In the genomic region with DNA sequence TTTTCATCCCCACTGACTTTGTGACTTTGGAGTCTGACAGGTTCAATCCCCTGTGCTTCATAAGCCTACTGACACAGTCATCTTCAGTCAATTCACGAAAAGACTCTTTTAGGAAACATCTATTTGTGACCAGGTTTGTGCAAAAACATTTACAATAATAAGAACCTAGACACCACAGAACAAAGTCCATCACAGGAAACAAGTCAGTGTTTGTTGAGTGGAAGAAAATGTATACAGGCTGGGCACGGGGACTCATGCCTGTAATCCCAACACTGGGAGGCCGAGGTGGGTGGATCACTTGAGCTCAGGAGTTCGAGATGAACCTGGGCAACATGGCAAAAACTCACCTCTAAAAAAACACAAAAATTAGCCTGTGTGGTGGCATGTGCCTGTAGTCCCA, we compare ENCODE assay signal across 1 cellular context.
TF ChIP-seq lines count a peak whose summit lies in the region.

No MANE protein-coding gene starts in this region.

TF ChIP-seq in HepG2, 621 proteins besides CTCF, POLR2A, EP300 and RAD21 (continued from another document and continues in another):
- TF ChIP-seq, protein P1, sequence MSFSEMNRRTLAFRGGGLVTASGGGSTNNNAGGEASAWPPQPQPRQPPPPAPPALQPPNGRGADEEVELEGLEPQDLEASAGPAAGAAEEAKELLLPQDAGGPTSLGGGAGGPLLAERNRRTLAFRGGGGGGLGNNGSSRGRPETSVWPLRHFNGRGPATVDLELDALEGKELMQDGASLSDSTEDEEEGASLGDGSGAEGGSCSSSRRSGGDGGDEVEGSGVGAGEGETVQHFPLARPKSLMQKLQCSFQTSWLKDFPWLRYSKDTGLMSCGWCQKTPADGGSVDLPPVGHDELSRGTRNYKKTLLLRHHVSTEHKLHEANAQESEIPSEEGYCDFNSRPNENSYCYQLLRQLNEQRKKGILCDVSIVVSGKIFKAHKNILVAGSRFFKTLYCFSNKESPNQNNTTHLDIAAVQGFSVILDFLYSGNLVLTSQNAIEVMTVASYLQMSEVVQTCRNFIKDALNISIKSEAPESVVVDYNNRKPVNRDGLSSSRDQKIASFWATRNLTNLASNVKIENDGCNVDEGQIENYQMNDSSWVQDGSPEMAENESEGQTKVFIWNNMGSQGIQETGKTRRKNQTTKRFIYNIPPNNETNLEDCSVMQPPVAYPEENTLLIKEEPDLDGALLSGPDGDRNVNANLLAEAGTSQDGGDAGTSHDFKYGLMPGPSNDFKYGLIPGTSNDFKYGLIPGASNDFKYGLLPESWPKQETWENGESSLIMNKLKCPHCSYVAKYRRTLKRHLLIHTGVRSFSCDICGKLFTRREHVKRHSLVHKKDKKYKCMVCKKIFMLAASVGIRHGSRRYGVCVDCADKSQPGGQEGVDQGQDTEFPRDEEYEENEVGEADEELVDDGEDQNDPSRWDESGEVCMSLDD (CRISPR knock-in tag; IDR thresholded peaks at IDR 0.05; ENCODE audit: borderline replicate concordance), result no peak
- TF ChIP-seq, protein P2, sequence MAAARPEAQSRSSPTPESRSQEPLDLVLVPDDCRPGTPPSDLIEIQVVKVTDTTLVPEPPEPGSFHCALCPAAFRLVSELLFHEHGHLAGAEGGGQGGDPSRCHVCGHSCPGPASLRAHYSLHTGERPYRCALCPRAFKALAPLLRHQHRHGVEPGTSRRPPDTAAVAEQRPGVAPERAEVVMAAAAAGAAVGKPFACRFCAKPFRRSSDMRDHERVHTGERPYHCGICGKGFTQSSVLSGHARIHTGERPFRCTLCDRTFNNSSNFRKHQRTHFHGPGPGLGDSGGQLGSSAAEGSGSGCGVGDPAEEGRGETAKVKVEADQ (CRISPR knock-in tag; IDR thresholded peaks at IDR 0.05; ENCODE audit: borderline replicate concordance), result no peak
- peak; percentile 59; the same call in 1 of the 2 replicates for TF ChIP-seq PHF21A (CRISPR knock-in tag; IDR thresholded peaks at IDR 0.05)
- TF ChIP-seq, protein P3, sequence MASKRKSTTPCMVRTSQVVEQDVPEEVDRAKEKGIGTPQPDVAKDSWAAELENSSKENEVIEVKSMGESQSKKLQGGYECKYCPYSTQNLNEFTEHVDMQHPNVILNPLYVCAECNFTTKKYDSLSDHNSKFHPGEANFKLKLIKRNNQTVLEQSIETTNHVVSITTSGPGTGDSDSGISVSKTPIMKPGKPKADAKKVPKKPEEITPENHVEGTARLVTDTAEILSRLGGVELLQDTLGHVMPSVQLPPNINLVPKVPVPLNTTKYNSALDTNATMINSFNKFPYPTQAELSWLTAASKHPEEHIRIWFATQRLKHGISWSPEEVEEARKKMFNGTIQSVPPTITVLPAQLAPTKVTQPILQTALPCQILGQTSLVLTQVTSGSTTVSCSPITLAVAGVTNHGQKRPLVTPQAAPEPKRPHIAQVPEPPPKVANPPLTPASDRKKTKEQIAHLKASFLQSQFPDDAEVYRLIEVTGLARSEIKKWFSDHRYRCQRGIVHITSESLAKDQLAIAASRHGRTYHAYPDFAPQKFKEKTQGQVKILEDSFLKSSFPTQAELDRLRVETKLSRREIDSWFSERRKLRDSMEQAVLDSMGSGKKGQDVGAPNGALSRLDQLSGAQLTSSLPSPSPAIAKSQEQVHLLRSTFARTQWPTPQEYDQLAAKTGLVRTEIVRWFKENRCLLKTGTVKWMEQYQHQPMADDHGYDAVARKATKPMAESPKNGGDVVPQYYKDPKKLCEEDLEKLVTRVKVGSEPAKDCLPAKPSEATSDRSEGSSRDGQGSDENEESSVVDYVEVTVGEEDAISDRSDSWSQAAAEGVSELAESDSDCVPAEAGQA (IDR thresholded peaks at IDR 0.05; ENCODE audit: low read depth), result no peak
- TF ChIP-seq, protein P3 (CRISPR knock-in tag; IDR thresholded peaks at IDR 0.05; ENCODE audit: borderline replicate concordance), result no peak
- 0 out of 2 replicates have a peak, but pooled peaks have one; percentile 55 for TF ChIP-seq ADNP (CRISPR knock-in tag; IDR thresholded peaks at IDR 0.05)
- TF ChIP-seq IKZF1 (IDR thresholded peaks at IDR 0.05), result no peak
- no peak for TF ChIP-seq ZNF563 (CRISPR knock-in tag; IDR thresholded peaks at IDR 0.05)
- TF ChIP-seq, protein P4, sequence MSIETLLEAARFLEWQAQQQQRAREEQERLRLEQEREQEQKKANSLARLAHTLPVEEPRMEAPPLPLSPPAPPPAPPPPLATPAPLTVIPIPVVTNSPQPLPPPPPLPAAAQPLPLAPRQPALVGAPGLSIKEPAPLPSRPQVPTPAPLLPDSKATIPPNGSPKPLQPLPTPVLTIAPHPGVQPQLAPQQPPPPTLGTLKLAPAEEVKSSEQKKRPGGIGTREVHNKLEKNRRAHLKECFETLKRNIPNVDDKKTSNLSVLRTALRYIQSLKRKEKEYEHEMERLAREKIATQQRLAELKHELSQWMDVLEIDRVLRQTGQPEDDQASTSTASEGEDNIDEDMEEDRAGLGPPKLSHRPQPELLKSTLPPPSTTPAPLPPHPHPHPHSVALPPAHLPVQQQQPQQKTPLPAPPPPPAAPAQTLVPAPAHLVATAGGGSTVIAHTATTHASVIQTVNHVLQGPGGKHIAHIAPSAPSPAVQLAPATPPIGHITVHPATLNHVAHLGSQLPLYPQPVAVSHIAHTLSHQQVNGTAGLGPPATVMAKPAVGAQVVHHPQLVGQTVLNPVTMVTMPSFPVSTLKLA (IDR thresholded peaks at IDR 0.05), result no peak
- no peak for TF ChIP-seq POLR2AphosphoS2 (IDR thresholded peaks at IDR 0.05; ENCODE audit: low read depth, low read length)
- no peak for TF ChIP-seq ZNF20 (CRISPR knock-in tag; IDR thresholded peaks at IDR 0.05)
- TF ChIP-seq MLLT10 (CRISPR knock-in tag; IDR thresholded peaks at IDR 0.05), result no peak
- TF ChIP-seq ZKSCAN1 (IDR thresholded peaks at IDR 0.05; ENCODE audit: low read length), result no peak
- TF ChIP-seq ZNF776 (CRISPR knock-in tag; IDR thresholded peaks at IDR 0.05), result no peak
- no peak for TF ChIP-seq ZC3H4 (CRISPR knock-in tag; IDR thresholded peaks at IDR 0.05; ENCODE audit: borderline replicate concordance)
- no peak for TF ChIP-seq ZFP1 (CRISPR knock-in tag; IDR thresholded peaks at IDR 0.05)
- TF ChIP-seq ZNF547 (CRISPR knock-in tag; IDR thresholded peaks at IDR 0.05), result no peak
- TF ChIP-seq ZNF10 (CRISPR knock-in tag; IDR thresholded peaks at IDR 0.05; ENCODE audit: borderline replicate concordance, low read depth), result no peak
- peak; percentile 50; the same call in 1 of the 2 replicates for TF ChIP-seq ZNF644 (CRISPR knock-in tag; IDR thresholded peaks at IDR 0.05; ENCODE audit: low read depth)
- no peak for TF ChIP-seq ZFP36 (IDR thresholded peaks at IDR 0.05; ENCODE audit: borderline replicate concordance, low read depth, low read length, partially characterized antibody)
- no peak for TF ChIP-seq NONO (IDR thresholded peaks at IDR 0.05)
- TF ChIP-seq NONO (CRISPR knock-in tag; conservative IDR thresholded peaks at IDR 0.05), result no peak
- TF ChIP-seq TCF7L2 (IDR thresholded peaks at IDR 0.05; ENCODE audit: low read depth, low read length), result no peak
- TF ChIP-seq KDM5B (CRISPR knock-in tag; IDR thresholded peaks at IDR 0.05; ENCODE audit: borderline replicate concordance), result no peak
- TF ChIP-seq ZNF121 (CRISPR knock-in tag; IDR thresholded peaks at IDR 0.05), result no peak; the same call in 1 of the 2 replicates
- TF ChIP-seq, protein P5, sequence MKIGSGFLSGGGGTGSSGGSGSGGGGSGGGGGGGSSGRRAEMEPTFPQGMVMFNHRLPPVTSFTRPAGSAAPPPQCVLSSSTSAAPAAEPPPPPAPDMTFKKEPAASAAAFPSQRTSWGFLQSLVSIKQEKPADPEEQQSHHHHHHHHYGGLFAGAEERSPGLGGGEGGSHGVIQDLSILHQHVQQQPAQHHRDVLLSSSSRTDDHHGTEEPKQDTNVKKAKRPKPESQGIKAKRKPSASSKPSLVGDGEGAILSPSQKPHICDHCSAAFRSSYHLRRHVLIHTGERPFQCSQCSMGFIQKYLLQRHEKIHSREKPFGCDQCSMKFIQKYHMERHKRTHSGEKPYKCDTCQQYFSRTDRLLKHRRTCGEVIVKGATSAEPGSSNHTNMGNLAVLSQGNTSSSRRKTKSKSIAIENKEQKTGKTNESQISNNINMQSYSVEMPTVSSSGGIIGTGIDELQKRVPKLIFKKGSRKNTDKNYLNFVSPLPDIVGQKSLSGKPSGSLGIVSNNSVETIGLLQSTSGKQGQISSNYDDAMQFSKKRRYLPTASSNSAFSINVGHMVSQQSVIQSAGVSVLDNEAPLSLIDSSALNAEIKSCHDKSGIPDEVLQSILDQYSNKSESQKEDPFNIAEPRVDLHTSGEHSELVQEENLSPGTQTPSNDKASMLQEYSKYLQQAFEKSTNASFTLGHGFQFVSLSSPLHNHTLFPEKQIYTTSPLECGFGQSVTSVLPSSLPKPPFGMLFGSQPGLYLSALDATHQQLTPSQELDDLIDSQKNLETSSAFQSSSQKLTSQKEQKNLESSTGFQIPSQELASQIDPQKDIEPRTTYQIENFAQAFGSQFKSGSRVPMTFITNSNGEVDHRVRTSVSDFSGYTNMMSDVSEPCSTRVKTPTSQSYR (CRISPR knock-in tag; IDR thresholded peaks at IDR 0.05; ENCODE audit: borderline replicate concordance), result peak; percentile 25; the same call in 1 of the 2 replicates
- no peak for TF ChIP-seq TCF7 (IDR thresholded peaks at IDR 0.05; ENCODE audit: low read depth)
- TF ChIP-seq SP140L (CRISPR knock-in tag; IDR thresholded peaks at IDR 0.05; ENCODE audit: borderline replicate concordance), result no peak
- no peak for TF ChIP-seq NR3C1 (CRISPR knock-in tag; IDR thresholded peaks at IDR 0.05)
- TF ChIP-seq, protein P6, sequence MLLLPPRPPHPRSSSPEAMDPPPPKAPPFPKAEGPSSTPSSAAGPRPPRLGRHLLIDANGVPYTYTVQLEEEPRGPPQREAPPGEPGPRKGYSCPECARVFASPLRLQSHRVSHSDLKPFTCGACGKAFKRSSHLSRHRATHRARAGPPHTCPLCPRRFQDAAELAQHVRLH (CRISPR knock-in tag; IDR thresholded peaks at IDR 0.05; ENCODE audit: borderline replicate concordance, low read depth), result no peak
- TF ChIP-seq, protein P7, sequence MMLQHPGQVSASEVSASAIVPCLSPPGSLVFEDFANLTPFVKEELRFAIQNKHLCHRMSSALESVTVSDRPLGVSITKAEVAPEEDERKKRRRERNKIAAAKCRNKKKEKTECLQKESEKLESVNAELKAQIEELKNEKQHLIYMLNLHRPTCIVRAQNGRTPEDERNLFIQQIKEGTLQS (CRISPR knock-in tag; IDR thresholded peaks at IDR 0.05), result no peak
- no peak for TF ChIP-seq ZNF446 (CRISPR knock-in tag; IDR thresholded peaks at IDR 0.05)
- no peak for TF ChIP-seq CEBPB (IDR thresholded peaks at IDR 0.05; ENCODE audit: borderline replicate concordance, low read depth, low read length)
- TF ChIP-seq FOXP1 (IDR thresholded peaks at IDR 0.05), result no peak
- peak; percentile 94 for TF ChIP-seq FOXP1 (CRISPR knock-in tag; IDR thresholded peaks at IDR 0.05)
- TF ChIP-seq, protein P8, sequence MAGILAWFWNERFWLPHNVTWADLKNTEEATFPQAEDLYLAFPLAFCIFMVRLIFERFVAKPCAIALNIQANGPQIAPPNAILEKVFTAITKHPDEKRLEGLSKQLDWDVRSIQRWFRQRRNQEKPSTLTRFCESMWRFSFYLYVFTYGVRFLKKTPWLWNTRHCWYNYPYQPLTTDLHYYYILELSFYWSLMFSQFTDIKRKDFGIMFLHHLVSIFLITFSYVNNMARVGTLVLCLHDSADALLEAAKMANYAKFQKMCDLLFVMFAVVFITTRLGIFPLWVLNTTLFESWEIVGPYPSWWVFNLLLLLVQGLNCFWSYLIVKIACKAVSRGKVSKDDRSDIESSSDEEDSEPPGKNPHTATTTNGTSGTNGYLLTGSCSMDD (CRISPR knock-in tag; IDR thresholded peaks at IDR 0.05), result no peak
- TF ChIP-seq PRMT3 (CRISPR knock-in tag; IDR thresholded peaks at IDR 0.05; ENCODE audit: borderline replicate concordance, low read depth), result no peak
- no peak for TF ChIP-seq ZNF577 (CRISPR knock-in tag; IDR thresholded peaks at IDR 0.05; ENCODE audit: borderline replicate concordance, low read depth)
- TF ChIP-seq, protein P9, sequence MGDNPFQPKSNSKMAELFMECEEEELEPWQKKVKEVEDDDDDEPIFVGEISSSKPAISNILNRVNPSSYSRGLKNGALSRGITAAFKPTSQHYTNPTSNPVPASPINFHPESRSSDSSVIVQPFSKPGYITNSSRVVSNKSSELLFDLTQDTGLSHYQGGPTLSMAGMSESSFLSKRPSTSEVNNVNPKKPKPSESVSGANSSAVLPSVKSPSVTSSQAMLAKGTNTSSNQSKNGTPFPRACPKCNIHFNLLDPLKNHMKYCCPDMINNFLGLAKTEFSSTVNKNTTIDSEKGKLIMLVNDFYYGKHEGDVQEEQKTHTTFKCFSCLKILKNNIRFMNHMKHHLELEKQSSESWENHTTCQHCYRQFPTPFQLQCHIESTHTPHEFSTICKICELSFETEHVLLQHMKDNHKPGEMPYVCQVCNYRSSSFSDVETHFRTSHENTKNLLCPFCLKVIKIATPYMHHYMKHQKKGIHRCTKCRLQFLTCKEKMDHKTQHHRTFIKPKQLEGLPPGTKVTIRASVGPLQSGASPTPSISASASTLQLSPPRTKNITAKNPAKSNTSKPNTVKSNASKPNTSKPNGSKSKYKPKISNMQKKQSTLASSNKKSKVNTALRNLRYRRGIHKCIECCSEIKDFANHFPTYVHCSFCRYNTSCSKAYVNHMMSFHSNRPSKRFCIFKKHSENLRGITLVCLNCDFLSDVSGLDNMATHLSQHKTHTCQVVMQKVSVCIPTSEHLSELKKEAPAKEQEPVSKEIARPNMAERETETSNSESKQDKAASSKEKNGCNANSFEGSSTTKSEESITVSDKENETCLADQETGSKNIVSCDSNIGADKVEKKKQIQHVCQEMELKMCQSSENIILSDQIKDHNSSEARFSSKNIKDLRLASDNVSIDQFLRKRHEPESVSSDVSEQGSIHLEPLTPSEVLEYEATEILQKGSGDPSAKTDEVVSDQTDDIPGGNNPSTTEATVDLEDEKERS (CRISPR knock-in tag; IDR thresholded peaks at IDR 0.05), result no peak
- no peak for TF ChIP-seq PRPF4 (IDR thresholded peaks at IDR 0.05; ENCODE audit: low read depth, low read length, poor library complexity, severe bottlenecking)
- TF ChIP-seq ZNF720 (CRISPR knock-in tag; IDR thresholded peaks at IDR 0.05), result no peak
